In the genomic region with DNA sequence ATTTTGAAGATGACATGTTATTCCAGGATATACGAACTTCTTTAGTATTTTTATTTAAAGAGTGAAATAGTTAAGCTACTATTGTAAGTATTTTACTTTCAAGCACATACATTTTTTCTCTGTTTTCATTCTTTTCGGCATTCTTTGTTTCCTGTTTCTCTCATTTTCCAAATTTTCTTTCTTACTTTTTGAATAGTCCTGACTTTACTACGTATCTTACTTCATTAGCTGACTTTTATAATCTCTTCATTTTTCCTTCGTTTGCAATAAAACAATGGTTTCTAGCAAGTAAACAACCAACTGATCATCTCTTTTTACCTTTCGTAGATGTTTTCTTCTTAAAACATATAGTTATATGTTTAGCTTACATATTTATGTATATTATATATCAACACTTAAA, we compare ENCODE assay signal across 27 cellular contexts. TPM values are rescaled to one million over a fixed set of nuclear protein-coding genes. Genes with fewer than 3 reads are reported as not detected.
"Had no signal": no experiment of that assay in that cellular context is flagged by ENCODE, and none has a peak within 500 bp of the region (broad histone marks: within the 10 kb centered on the region; RNA-seq: fewer than 3 reads in every experiment).

No MANE protein-coding gene starts in this region.

- FAIRE-seq: keratinocyte, urothelium cell line had no signal

- H3K27ac Mint-ChIP-seq: memory B cell; naive thymus-derived CD4-positive, alpha-beta T cell; natural killer cell treated with Interleukin-12 subunit alpha and Interleukin-12 subunit beta and Interleukin-15 and Interleukin-18, amount 100 ng/mL, for 72 hours; progenitor cell of endocrine pancreas; stimulated activated effector memory CD8-positive, alpha-beta T cell treated with anti-CD3 and anti-CD28 coated beads, Interleukin-12 subunit alpha, Interleukin-12 subunit beta, amount 100 ng/mL, for 72 hours; stimulated activated naive CD8-positive, alpha-beta T cell treated with anti-CD3 and anti-CD28 coated beads, Interleukin-15, Interleukin-2, amounts not matched to agents 100 ng/mL and 50 ng/mL, for 24 hours had no signal

- H3K4me3 Mint-ChIP-seq: memory B cell; naive thymus-derived CD4-positive, alpha-beta T cell; natural killer cell treated with Interleukin-12 subunit alpha and Interleukin-12 subunit beta and Interleukin-15 and Interleukin-18, amount 100 ng/mL, for 72 hours; stimulated activated effector memory CD8-positive, alpha-beta T cell treated with anti-CD3 and anti-CD28 coated beads, Interleukin-12 subunit alpha, Interleukin-12 subunit beta, amount 100 ng/mL, for 72 hours; stimulated activated naive CD8-positive, alpha-beta T cell treated with anti-CD3 and anti-CD28 coated beads, Interleukin-15, Interleukin-2, amounts not matched to agents 100 ng/mL and 50 ng/mL, for 24 hours had no signal

- H3K4me3 ChIP-seq: left lung, lung, mucosa of descending colon, ovary, skin epidermis, suprapubic skin, thoracic aorta, tibial artery, upper lobe of right lung had no signal

- H3K9me3 Mint-ChIP-seq: memory B cell; naive thymus-derived CD4-positive, alpha-beta T cell; natural killer cell treated with Interleukin-12 subunit alpha and Interleukin-12 subunit beta and Interleukin-15 and Interleukin-18, amount 100 ng/mL, for 72 hours; stimulated activated effector memory CD8-positive, alpha-beta T cell treated with anti-CD3 and anti-CD28 coated beads, Interleukin-12 subunit alpha, Interleukin-12 subunit beta, amount 100 ng/mL, for 72 hours; stimulated activated naive CD8-positive, alpha-beta T cell treated with anti-CD3 and anti-CD28 coated beads, Interleukin-15, Interleukin-2, amounts not matched to agents 100 ng/mL and 50 ng/mL, for 24 hours had no signal

- H3K27ac ChIP-seq: left lung, ovary, skin epidermis, suprapubic skin, thoracic aorta, tibial artery, upper lobe of right lung had no signal

- H3K4me1 Mint-ChIP-seq: memory B cell had no signal

- H3K36me3 Mint-ChIP-seq: memory B cell; naive thymus-derived CD4-positive, alpha-beta T cell; natural killer cell treated with Interleukin-12 subunit alpha and Interleukin-12 subunit beta and Interleukin-15 and Interleukin-18, amount 100 ng/mL, for 72 hours; stimulated activated effector memory CD8-positive, alpha-beta T cell treated with anti-CD3 and anti-CD28 coated beads, Interleukin-12 subunit alpha, Interleukin-12 subunit beta, amount 100 ng/mL, for 72 hours had no signal

- DNase-seq: hippocampal formation; left colon; left lung; midbrain; mucosa of descending colon; naive thymus-derived CD4-positive, alpha-beta T cell; nucleus accumbens; ovary; right cardiac atrium; stimulated activated CD4-positive, alpha-beta T cell treated with anti-CD3 and anti-CD28 coated beads, Interleukin-4, amount 100 ng/mL, for 24 hours; stimulated activated naive CD4-positive, alpha-beta T cell; tibial artery; upper lobe of right lung had no signal

- H3K27me3 ChIP-seq: left lung, ovary, spleen, suprapubic skin, tibial artery, upper lobe of right lung had no signal

- H3K36me3 ChIP-seq: ovary, suprapubic skin, thoracic aorta had no signal

- H3K9me3 ChIP-seq: left lung, mucosa of descending colon, ovary, spleen, suprapubic skin, thoracic aorta, tibial artery, upper lobe of right lung had no signal

- H3K27me3 Mint-ChIP-seq: progenitor cell of endocrine pancreas had no signal

- ATAC-seq: left colon; left lung; mucosa of descending colon; naive thymus-derived CD4-positive, alpha-beta T cell; natural killer cell treated with Interleukin-12 subunit alpha and Interleukin-12 subunit beta and Interleukin-15 and Interleukin-18, amount 100 ng/mL, for 72 hours; sciatic nerve; stimulated activated effector memory CD8-positive, alpha-beta T cell treated with anti-CD3 and anti-CD28 coated beads, Interleukin-12 subunit alpha, Interleukin-12 subunit beta, amount 100 ng/mL, for 72 hours; upper lobe of right lung had no signal

RNA-seq across cellular contexts. Expression of a gene that starts 11.8 kb away (rescaled TPM):
- total RNA-seq: natural killer cell treated with Interleukin-12 subunit alpha and Interleukin-12 subunit beta and Interleukin-15 and Interleukin-18, amount 100 ng/mL, for 72 hours had no signal
- polyA plus RNA-seq: naive thymus-derived CD4-positive, alpha-beta T cell; neural cell had no signal
